ENCODE assay signal across 1 cellular context in the genomic region with DNA sequence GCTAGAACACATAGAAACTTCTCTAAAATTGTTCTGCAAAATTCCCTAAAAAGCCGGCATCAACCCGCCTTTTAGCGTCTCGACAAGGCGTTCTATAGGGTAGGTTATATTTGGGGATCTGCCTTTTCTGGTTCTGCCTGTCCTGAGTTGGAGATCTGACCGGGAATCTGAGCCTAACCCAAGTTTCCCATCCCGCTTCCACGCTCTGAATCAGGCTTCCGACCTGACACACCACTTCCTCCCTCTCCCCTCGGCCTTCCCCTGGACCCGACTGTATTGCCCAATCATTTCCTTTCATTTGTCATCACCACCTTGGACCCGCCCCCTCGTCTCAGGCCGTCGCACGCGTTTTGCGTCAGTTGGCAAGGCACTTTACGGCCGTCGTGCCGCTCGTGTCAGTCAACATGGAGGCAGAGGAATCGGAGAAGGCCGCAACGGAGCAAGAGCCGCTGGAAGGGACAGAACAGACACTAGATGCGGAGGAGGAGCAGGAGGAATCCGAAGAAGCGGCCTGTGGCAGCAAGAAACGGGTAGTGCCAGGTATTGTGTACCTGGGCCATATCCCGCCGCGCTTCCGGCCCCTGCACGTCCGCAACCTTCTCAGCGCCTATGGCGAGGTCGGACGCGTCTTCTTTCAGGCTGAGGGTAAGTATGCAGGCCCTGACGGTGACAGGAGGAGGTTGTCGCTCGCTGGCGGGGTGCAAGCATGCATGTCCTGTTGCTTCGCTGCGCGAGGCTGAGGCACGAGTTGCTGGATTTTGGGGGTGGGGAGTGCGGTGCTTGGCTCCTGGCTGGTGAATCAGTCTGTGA.
A peak's percentile ranks its signal among the peaks of the same experiment; 100 is the strongest.
TF ChIP-seq lines count a peak whose summit lies in the region.

A gene (plus strand): TSS at position 375 of the 810 bp plus-strand sequence. CDS start 30 bp downstream, at position 405.

TF ChIP-seq in HepG2, 621 proteins besides CTCF, POLR2A, EP300 and RAD21 (continued from another document and continues in another):
- TF ChIP-seq, protein P1, sequence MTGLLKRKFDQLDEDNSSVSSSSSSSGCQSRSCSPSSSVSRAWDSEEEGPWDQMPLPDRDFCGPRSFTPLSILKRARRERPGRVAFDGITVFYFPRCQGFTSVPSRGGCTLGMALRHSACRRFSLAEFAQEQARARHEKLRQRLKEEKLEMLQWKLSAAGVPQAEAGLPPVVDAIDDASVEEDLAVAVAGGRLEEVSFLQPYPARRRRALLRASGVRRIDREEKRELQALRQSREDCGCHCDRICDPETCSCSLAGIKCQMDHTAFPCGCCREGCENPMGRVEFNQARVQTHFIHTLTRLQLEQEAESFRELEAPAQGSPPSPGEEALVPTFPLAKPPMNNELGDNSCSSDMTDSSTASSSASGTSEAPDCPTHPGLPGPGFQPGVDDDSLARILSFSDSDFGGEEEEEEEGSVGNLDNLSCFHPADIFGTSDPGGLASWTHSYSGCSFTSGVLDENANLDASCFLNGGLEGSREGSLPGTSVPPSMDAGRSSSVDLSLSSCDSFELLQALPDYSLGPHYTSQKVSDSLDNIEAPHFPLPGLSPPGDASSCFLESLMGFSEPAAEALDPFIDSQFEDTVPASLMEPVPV (CRISPR knock-in tag; IDR thresholded peaks at IDR 0.05): peak; percentile 87; the same call in 1 of the 2 replicates
- TF ChIP-seq, protein P2, sequence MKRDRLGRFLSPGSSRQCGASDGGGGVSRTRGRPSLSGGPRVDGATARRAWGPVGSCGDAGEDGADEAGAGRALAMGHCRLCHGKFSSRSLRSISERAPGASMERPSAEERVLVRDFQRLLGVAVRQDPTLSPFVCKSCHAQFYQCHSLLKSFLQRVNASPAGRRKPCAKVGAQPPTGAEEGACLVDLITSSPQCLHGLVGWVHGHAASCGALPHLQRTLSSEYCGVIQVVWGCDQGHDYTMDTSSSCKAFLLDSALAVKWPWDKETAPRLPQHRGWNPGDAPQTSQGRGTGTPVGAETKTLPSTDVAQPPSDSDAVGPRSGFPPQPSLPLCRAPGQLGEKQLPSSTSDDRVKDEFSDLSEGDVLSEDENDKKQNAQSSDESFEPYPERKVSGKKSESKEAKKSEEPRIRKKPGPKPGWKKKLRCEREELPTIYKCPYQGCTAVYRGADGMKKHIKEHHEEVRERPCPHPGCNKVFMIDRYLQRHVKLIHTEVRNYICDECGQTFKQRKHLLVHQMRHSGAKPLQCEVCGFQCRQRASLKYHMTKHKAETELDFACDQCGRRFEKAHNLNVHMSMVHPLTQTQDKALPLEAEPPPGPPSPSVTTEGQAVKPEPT (CRISPR knock-in tag; IDR thresholded peaks at IDR 0.05; ENCODE audit: low read depth): peak; percentile 87; the same call in 1 of the 2 replicates
- TF ChIP-seq HIVEP1 (CRISPR knock-in tag; IDR thresholded peaks at IDR 0.05) (peak; percentile 84; the same call in 1 of the 2 replicates), SP1 (IDR thresholded peaks at IDR 0.05) (peak; percentile 18; the same call in 1 of the 2 replicates), SP1 (CRISPR knock-in tag; IDR thresholded peaks at IDR 0.05) (peak; percentile 100), DNMT3B (CRISPR knock-in tag; conservative IDR thresholded peaks at IDR 0.05) (peak; percentile 63), ZNF605 (CRISPR knock-in tag; IDR thresholded peaks at IDR 0.05) (peak; percentile 96), SIX4 (CRISPR knock-in tag; IDR thresholded peaks at IDR 0.05) (peak; percentile 90), ZNF883 (CRISPR knock-in tag; IDR thresholded peaks at IDR 0.05; ENCODE audit: not compliant biosample characterization) (peak; percentile 27), ZNF547 (CRISPR knock-in tag; IDR thresholded peaks at IDR 0.05) (peak; percentile 88), MXI1 (IDR thresholded peaks at IDR 0.05; ENCODE audit: borderline replicate concordance, low read depth, low read length) (peak; percentile 98), LCORL (IDR thresholded peaks at IDR 0.05) (no peak), LCORL (CRISPR knock-in tag; IDR thresholded peaks at IDR 0.05) (peak; percentile 92), THYN1 (CRISPR knock-in tag; IDR thresholded peaks at IDR 0.05; ENCODE audit: borderline replicate concordance, low read depth) (no peak), ZNF644 (CRISPR knock-in tag; IDR thresholded peaks at IDR 0.05; ENCODE audit: low read depth) (peak; percentile 50; the same call in 1 of the 2 replicates), SOX6 (IDR thresholded peaks at IDR 0.05) (no peak), SOX6 (CRISPR knock-in tag; IDR thresholded peaks at IDR 0.05) (peak; percentile 87), MEIS1 (CRISPR knock-in tag; IDR thresholded peaks at IDR 0.05; ENCODE audit: borderline replicate concordance) (peak; percentile 99), ZNF350 (CRISPR knock-in tag; IDR thresholded peaks at IDR 0.05; ENCODE audit: borderline replicate concordance, low read depth) (peak; percentile 100), RBAK (CRISPR knock-in tag; IDR thresholded peaks at IDR 0.05) (peak; percentile 69; the same call in 1 of the 2 replicates), AGO2 (optimal IDR thresholded peaks at IDR 0.05; ENCODE audit: low read depth, low read length) (peak; percentile 66), TEAD2 (CRISPR knock-in tag; IDR thresholded peaks at IDR 0.05) (no peak), PLRG1 (conservative IDR thresholded peaks at IDR 0.05) (no peak), PHF8 (CRISPR knock-in tag; IDR thresholded peaks at IDR 0.05) (peak; percentile 100)
- TF ChIP-seq, protein P3, sequence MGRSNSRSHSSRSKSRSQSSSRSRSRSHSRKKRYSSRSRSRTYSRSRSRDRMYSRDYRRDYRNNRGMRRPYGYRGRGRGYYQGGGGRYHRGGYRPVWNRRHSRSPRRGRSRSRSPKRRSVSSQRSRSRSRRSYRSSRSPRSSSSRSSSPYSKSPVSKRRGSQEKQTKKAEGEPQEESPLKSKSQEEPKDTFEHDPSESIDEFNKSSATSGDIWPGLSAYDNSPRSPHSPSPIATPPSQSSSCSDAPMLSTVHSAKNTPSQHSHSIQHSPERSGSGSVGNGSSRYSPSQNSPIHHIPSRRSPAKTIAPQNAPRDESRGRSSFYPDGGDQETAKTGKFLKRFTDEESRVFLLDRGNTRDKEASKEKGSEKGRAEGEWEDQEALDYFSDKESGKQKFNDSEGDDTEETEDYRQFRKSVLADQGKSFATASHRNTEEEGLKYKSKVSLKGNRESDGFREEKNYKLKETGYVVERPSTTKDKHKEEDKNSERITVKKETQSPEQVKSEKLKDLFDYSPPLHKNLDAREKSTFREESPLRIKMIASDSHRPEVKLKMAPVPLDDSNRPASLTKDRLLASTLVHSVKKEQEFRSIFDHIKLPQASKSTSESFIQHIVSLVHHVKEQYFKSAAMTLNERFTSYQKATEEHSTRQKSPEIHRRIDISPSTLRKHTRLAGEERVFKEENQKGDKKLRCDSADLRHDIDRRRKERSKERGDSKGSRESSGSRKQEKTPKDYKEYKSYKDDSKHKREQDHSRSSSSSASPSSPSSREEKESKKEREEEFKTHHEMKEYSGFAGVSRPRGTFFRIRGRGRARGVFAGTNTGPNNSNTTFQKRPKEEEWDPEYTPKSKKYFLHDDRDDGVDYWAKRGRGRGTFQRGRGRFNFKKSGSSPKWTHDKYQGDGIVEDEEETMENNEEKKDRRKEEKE (IDR thresholded peaks at IDR 0.05): no peak
- TF ChIP-seq, protein P4, sequence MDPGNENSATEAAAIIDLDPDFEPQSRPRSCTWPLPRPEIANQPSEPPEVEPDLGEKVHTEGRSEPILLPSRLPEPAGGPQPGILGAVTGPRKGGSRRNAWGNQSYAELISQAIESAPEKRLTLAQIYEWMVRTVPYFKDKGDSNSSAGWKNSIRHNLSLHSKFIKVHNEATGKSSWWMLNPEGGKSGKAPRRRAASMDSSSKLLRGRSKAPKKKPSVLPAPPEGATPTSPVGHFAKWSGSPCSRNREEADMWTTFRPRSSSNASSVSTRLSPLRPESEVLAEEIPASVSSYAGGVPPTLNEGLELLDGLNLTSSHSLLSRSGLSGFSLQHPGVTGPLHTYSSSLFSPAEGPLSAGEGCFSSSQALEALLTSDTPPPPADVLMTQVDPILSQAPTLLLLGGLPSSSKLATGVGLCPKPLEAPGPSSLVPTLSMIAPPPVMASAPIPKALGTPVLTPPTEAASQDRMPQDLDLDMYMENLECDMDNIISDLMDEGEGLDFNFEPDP (CRISPR knock-in tag; conservative IDR thresholded peaks at IDR 0.05): no peak
- TF ChIP-seq, protein P5, sequence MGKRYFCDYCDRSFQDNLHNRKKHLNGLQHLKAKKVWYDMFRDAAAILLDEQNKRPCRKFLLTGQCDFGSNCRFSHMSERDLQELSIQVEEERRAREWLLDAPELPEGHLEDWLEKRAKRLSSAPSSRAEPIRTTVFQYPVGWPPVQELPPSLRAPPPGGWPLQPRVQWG (CRISPR knock-in tag; IDR thresholded peaks at IDR 0.05; ENCODE audit: borderline replicate concordance, low read depth): no peak
- TF ChIP-seq, protein P6, sequence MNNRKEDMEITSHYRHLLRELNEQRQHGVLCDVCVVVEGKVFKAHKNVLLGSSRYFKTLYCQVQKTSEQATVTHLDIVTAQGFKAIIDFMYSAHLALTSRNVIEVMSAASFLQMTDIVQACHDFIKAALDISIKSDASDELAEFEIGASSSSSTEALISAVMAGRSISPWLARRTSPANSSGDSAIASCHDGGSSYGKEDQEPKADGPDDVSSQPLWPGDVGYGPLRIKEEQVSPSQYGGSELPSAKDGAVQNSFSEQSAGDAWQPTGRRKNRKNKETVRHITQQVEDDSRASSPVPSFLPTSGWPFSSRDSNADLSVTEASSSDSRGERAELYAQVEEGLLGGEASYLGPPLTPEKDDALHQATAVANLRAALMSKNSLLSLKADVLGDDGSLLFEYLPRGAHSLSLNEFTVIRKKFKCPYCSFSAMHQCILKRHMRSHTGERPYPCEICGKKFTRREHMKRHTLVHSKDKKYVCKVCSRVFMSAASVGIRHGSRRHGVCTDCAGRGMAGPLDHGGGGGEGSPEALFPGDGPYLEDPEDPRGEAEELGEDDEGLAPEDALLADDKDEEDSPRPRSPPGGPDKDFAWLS (CRISPR knock-in tag; IDR thresholded peaks at IDR 0.05; ENCODE audit: borderline replicate concordance): no peak
- TF ChIP-seq, protein P7, sequence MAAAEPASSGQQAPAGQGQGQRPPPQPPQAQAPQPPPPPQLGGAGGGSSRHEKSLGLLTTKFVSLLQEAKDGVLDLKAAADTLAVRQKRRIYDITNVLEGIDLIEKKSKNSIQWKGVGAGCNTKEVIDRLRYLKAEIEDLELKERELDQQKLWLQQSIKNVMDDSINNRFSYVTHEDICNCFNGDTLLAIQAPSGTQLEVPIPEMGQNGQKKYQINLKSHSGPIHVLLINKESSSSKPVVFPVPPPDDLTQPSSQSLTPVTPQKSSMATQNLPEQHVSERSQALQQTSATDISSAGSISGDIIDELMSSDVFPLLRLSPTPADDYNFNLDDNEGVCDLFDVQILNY (CRISPR knock-in tag; conservative IDR thresholded peaks at IDR 0.05): no peak; the same call in 1 of the 2 replicates
- TF ChIP-seq, protein P8, sequence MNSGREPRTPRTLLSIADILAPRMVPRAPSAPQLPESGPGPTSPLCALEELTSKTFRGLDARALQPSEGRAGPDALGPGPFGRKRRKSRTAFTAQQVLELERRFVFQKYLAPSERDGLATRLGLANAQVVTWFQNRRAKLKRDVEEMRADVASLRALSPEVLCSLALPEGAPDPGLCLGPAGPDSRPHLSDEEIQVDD (CRISPR knock-in tag; IDR thresholded peaks at IDR 0.05; ENCODE audit: borderline replicate concordance): no peak
- TF ChIP-seq, protein P9, sequence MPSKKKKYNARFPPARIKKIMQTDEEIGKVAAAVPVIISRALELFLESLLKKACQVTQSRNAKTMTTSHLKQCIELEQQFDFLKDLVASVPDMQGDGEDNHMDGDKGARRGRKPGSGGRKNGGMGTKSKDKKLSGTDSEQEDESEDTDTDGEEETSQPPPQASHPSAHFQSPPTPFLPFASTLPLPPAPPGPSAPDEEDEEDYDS (CRISPR knock-in tag; IDR thresholded peaks at IDR 0.05): peak; percentile 97
- TF ChIP-seq, protein P10, sequence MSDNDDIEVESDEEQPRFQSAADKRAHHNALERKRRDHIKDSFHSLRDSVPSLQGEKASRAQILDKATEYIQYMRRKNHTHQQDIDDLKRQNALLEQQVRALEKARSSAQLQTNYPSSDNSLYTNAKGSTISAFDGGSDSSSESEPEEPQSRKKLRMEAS (IDR thresholded peaks at IDR 0.05): peak; percentile 96
- TF ChIP-seq, protein P11, sequence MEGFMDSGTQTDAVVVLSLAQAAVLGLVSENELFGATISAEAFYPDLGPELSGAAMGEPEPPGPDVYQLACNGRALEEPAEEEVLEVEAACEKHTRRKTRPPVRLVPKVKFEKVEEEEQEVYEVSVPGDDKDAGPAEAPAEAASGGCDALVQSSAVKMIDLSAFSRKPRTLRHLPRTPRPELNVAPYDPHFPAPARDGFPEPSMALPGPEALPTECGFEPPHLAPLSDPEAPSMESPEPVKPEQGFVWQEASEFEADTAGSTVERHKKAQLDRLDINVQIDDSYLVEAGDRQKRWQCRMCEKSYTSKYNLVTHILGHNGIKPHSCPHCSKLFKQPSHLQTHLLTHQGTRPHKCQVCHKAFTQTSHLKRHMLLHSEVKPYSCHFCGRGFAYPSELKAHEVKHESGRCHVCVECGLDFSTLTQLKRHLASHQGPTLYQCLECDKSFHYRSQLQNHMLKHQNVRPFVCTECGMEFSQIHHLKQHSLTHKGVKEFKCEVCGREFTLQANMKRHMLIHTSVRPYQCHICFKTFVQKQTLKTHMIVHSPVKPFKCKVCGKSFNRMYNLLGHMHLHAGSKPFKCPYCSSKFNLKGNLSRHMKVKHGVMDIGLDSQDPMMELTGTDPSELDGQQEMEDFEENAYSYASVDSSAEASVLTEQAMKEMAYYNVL (CRISPR knock-in tag; IDR thresholded peaks at IDR 0.05; ENCODE audit: borderline replicate concordance): peak; percentile 80; the same call in 1 of the 2 replicates
- TF ChIP-seq, protein P12, sequence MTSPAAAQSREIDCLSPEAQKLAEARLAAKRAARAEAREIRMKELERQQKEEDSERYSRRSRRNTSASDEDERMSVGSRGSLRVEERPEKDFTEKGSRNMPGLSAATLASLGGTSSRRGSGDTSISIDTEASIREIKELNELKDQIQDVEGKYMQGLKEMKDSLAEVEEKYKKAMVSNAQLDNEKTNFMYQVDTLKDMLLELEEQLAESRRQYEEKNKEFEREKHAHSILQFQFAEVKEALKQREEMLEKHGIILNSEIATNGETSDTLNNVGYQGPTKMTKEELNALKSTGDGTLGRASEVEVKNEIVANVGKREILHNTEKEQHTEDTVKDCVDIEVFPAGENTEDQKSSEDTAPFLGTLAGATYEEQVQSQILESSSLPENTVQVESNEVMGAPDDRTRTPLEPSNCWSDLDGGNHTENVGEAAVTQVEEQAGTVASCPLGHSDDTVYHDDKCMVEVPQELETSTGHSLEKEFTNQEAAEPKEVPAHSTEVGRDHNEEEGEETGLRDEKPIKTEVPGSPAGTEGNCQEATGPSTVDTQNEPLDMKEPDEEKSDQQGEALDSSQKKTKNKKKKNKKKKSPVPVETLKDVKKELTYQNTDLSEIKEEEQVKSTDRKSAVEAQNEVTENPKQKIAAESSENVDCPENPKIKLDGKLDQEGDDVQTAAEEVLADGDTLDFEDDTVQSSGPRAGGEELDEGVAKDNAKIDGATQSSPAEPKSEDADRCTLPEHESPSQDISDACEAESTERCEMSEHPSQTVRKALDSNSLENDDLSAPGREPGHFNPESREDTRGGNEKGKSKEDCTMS (CRISPR knock-in tag; conservative IDR thresholded peaks at IDR 0.05): peak; percentile 84; the same call in 1 of the 2 replicates
